18 cellular contexts compared by ENCODE assay signal in genomic region chr5:161022151-161022550, GRCh38.
DNase-seq lines count a peak whose midpoint lies in the region; ATAC-seq and TF ChIP-seq lines count a peak whose summit lies in the region.
"Had no signal": no experiment of that assay in that cellular context is flagged by ENCODE, and none has a peak within 500 bp of the region (broad histone marks: within the 10 kb centered on the region; RNA-seq: fewer than 3 reads in every experiment).

No MANE protein-coding gene starts in this region.

- H2BK120ac ChIP-seq in trophoblast cell (ENCODE audit: insufficient read depth, low read length, poor library complexity), result no peak overlapping the region

- ATAC-seq in GM18870 (IDR thresholded peaks at IDR 0.05; ENCODE audit: unreplicated experiment) (peak; percentile 41), natural killer cell (no peak)
- ATAC-seq in stimulated activated naive B cell treated with anti-CD40 and anti-IgM and Interleukin-4, amounts not matched to agents 10 μg/mL and 1 μg/mL and 100 μg/mL, for 72 hours (replicated peaks), result no peak

- H3K9ac ChIP-seq in trophoblast cell (ENCODE audit: low read length), result no peak overlapping the region
- H3K9ac ChIP-seq: GM23248 had no signal

- no peak overlapping the region for H3K23ac ChIP-seq in trophoblast cell (ENCODE audit: low read length)

- no peak overlapping the region for H2AFZ ChIP-seq in trophoblast cell (ENCODE audit: insufficient read depth, low read length, poor library complexity)
- H2AFZ ChIP-seq: GM23248 had no signal

- in situ Hi-C loops in G401 (cut with HindIII; ENCODE audit: low sequenced_read_pairs), result no loop called here

- H3K4me3 ChIP-seq in trophoblast cell (ENCODE audit: low read depth, low read length), result no peak overlapping the region
- H3K4me3 ChIP-seq: GM23248, HAP-1 had no signal

- no peaks in the 10 kb centered on the region for H3K27me3 ChIP-seq in trophoblast cell (ENCODE audit: insufficient read depth, low read length)

- H3K9me3 ChIP-seq in trophoblast cell (ENCODE audit: insufficient read depth, low read depth, low read length), result no peaks in the 10 kb centered on the region
- H3K9me3 ChIP-seq: BE2C, HAP-1 had no signal

- H3K9me3 Mint-ChIP-seq in natural killer cell, result peaks cover 3 to 9% of the 10 kb centered on the region in 2 donors
- H3K9me3 Mint-ChIP-seq in stimulated activated naive B cell treated with anti-CD40 and anti-IgM and Interleukin-4, amounts not matched to agents 10 μg/mL and 1 μg/mL and 100 μg/mL, for 72 hours, result no peaks in the 10 kb centered on the region

- H3K4me1 Mint-ChIP-seq in natural killer cell, result no peaks in the 10 kb centered on the region
- H3K4me1 Mint-ChIP-seq in stimulated activated naive B cell treated with anti-CD40 and anti-IgM and Interleukin-4, amounts not matched to agents 10 μg/mL and 1 μg/mL and 100 μg/mL, for 72 hours, result no peaks in the 10 kb centered on the region
- H3K4me1 Mint-ChIP-seq: CD4-positive, CD25-positive, alpha-beta regulatory T cell; CD8-positive, alpha-beta memory T cell had no signal

- no peak for TF ChIP-seq CTCF in natural killer cell (IDR thresholded peaks at IDR 0.05)

- no peaks in the 10 kb centered on the region for H3K79me2 ChIP-seq in trophoblast cell (ENCODE audit: control insufficient read depth, insufficient read depth, low read length, poor library complexity)

- H3K4me2 ChIP-seq in trophoblast cell (ENCODE audit: low read length), result no peak overlapping the region

- H3K4me1 ChIP-seq in trophoblast cell (ENCODE audit: control insufficient read depth in 1 of 2, insufficient read depth in 2 of 2, low read length in 2 of 2), result no peaks in the 10 kb centered on the region
- H3K4me1 ChIP-seq: BE2C, HAP-1 had no signal

- H4K91ac ChIP-seq in trophoblast cell (ENCODE audit: low read depth, low read length), result no peak overlapping the region

- H4K8ac ChIP-seq in trophoblast cell (ENCODE audit: low read depth, low read length), result no peak overlapping the region

- no peaks in the 10 kb centered on the region for H3K79me1 ChIP-seq in trophoblast cell (ENCODE audit: low read length)

- no peak overlapping the region for H3K4me3 Mint-ChIP-seq in natural killer cell
- H3K4me3 Mint-ChIP-seq in stimulated activated naive B cell treated with anti-CD40 and anti-IgM and Interleukin-4, amounts not matched to agents 10 μg/mL and 1 μg/mL and 100 μg/mL, for 72 hours, result no peak overlapping the region
- H3K4me3 Mint-ChIP-seq: CD4-positive, CD25-positive, alpha-beta regulatory T cell; CD8-positive, alpha-beta memory T cell had no signal

- no peak overlapping the region for H3K27ac Mint-ChIP-seq in natural killer cell
- no peak overlapping the region for H3K27ac Mint-ChIP-seq in stimulated activated naive B cell treated with anti-CD40 and anti-IgM and Interleukin-4, amounts not matched to agents 10 μg/mL and 1 μg/mL and 100 μg/mL, for 72 hours
- H3K27ac Mint-ChIP-seq: CD4-positive, CD25-positive, alpha-beta regulatory T cell; CD8-positive, alpha-beta memory T cell had no signal

- H3K18ac ChIP-seq in trophoblast cell (ENCODE audit: low read length), result no peak overlapping the region

- no CpG with 5 or more reads among the region's 2 CpGs for WGBS in trophoblast cell (ENCODE audit: extremely low coverage, insufficient coverage, insufficient read length)

- H2AK5ac ChIP-seq in trophoblast cell (ENCODE audit: low read length), result no peak overlapping the region

- no peak overlapping the region for H3K14ac ChIP-seq in trophoblast cell (ENCODE audit: low read length)

- H3K36me3 ChIP-seq in trophoblast cell (ENCODE audit: control insufficient read depth in 1 of 2, insufficient read depth in 2 of 2, low read length in 2 of 2), result no peaks in the 10 kb centered on the region
- H3K36me3 ChIP-seq: BE2C, HAP-1 had no signal

- H3K27ac ChIP-seq in trophoblast cell (ENCODE audit: low read depth, low read length), result no peak overlapping the region
- H3K27ac ChIP-seq: GM23248 had no signal

- intact Hi-C loops in natural killer cell (cut with micrococcal nuclease), result no loop called here

- no peak overlapping the region for H2BK12ac ChIP-seq in trophoblast cell (ENCODE audit: low read length)

- DNase-seq in OCI-M1 (lab: John Stamatoyannopoulos, UW), result peak; percentile 11
- peak; percentile 61 to 91 for DNase-seq in trophoblast cell
- DNase-seq in G401 (ENCODE audit: low spot score), result no peak
- DNase-seq in natural killer cell, result no peak
- no peak for DNase-seq in stimulated activated naive B cell treated with anti-CD40 and anti-IgM and Interleukin-4, amounts not matched to agents 10 μg/mL and 1 μg/mL and 100 μg/mL, for 72 hours
- DNase-seq: ACHN; BE2C; C1 segment of cervical spinal cord; CD4-positive, CD25-positive, alpha-beta regulatory T cell; CD8-positive, alpha-beta memory T cell; COR-L47; DMS 273 treated with DMSO at 0.1 percent for 48 hours; DMS53; DND-41; EL; GM23248 had no signal

- H2BK5ac ChIP-seq in trophoblast cell (ENCODE audit: low read depth, low read length, poor library complexity), result no peak overlapping the region

- no peaks in the 10 kb centered on the region for H3K27me3 Mint-ChIP-seq in natural killer cell (ENCODE audit: low read depth in 2 of 2)
- H3K27me3 Mint-ChIP-seq in stimulated activated naive B cell treated with anti-CD40 and anti-IgM and Interleukin-4, amounts not matched to agents 10 μg/mL and 1 μg/mL and 100 μg/mL, for 72 hours, result peaks cover 3 to 11% of the 10 kb centered on the region in 2 donors

- H4K12ac ChIP-seq in trophoblast cell (ENCODE audit: low read depth, low read length), result no peak overlapping the region

- H3K36me3 Mint-ChIP-seq in natural killer cell, result no peaks in the 10 kb centered on the region
- H3K36me3 Mint-ChIP-seq in stimulated activated naive B cell treated with anti-CD40 and anti-IgM and Interleukin-4, amounts not matched to agents 10 μg/mL and 1 μg/mL and 100 μg/mL, for 72 hours, result no peaks in the 10 kb centered on the region
- H3K36me3 Mint-ChIP-seq: CD4-positive, CD25-positive, alpha-beta regulatory T cell; CD8-positive, alpha-beta memory T cell had no signal

- no peak overlapping the region for H3K4ac ChIP-seq in trophoblast cell (ENCODE audit: low read depth, low read length)

Comparison
In these comparisons a context has a peak if more than half of its experiments do, and no peak if none do; other contexts are left out.
1. DNase-seq: peak in OCI-M1 (single experiment) and trophoblast cell (2 of 2); none in G401 (single experiment), natural killer cell (single experiment) and stimulated activated naive B cell treated with anti-CD40 and anti-IgM and Interleukin-4, amounts not matched to agents 10 μg/mL and 1 μg/mL and 100 μg/mL, for 72 hours (single experiment).